Comparison of ENCODE assay signal across 25 cellular contexts in genomic region chr10:71025535-71025934, GRCh38.
DNase-seq lines count a peak whose midpoint lies in the region; ATAC-seq, FAIRE-seq and TF ChIP-seq lines count a peak whose summit lies in the region.
"Had no signal": no experiment of that assay in that cellular context is flagged by ENCODE, and none has a peak within 500 bp of the region (broad histone marks: within the 10 kb centered on the region; RNA-seq: fewer than 3 reads in every experiment).

No MANE protein-coding gene starts in this region.

- FAIRE-seq in RCC 7860 (lab: Jason Lieb, UNC): no peak
- FAIRE-seq: endometrium, H54 had no signal

- no peaks in the 10 kb centered on the region for H3K27me3 Mint-ChIP-seq in neural crest cell (ENCODE audit: low read depth)
- H3K27me3 Mint-ChIP-seq: activated CD4-positive, alpha-beta T cell treated with anti-CD3 and anti-CD28 coated beads, Interleukin-2, amount 10 ng/mL, durations not matched to agents 24 days and 14 days had no signal

- H3K4me3 Mint-ChIP-seq in neural crest cell: no peak overlapping the region
- H3K4me3 Mint-ChIP-seq: activated CD4-positive, alpha-beta T cell treated with anti-CD3 and anti-CD28 coated beads, Interleukin-2, amount 10 ng/mL, durations not matched to agents 24 days and 14 days; activated naive CD4-positive, alpha-beta T cell treated with anti-CD3 and anti-CD28 coated beads, Interleukin-2, amount 10 ng/mL, durations not matched to agents 7 days and 5 days; CD4-positive, alpha-beta memory T cell; dendritic cell treated with granulocyte-macrophage colony-stimulating factor and Interleukin-4, amounts not matched to agents 40 ng/mL and 50 ng/mL, for 4 days; stimulated activated naive CD8-positive, alpha-beta T cell treated with anti-CD3 and anti-CD28 coated beads, Interleukin-15, Interleukin-2, amounts not matched to agents 100 ng/mL and 50 ng/mL, for 24 hours had no signal

- no peaks in the 10 kb centered on the region for H3K4me1 Mint-ChIP-seq in neural crest cell
- H3K4me1 Mint-ChIP-seq: activated CD4-positive, alpha-beta T cell treated with anti-CD3 and anti-CD28 coated beads, Interleukin-2, amount 10 ng/mL, durations not matched to agents 24 days and 14 days; activated naive CD4-positive, alpha-beta T cell treated with anti-CD3 and anti-CD28 coated beads, Interleukin-2, amount 10 ng/mL, durations not matched to agents 7 days and 5 days; CD4-positive, alpha-beta memory T cell had no signal

- H3K36me3 ChIP-seq in HEK293 (ENCODE audit: control insufficient read depth in 2 of 2, insufficient read depth in 1 of 2, low read length in 2 of 2): no peaks in the 10 kb centered on the region
- H3K36me3 ChIP-seq: cardiac muscle cell, neutrophil, thyroid gland had no signal

- no peak overlapping the region for H3K27ac ChIP-seq in HEK293 (ENCODE audit: extremely low read depth, low read depth, low read length)
- H3K27ac ChIP-seq: cardiac muscle cell, neutrophil, thyroid gland, VCaP had no signal

- H3K4me3 ChIP-seq in HEK293 (ENCODE audit: low read depth, low read length) (no peak overlapping the region), epithelial cell of esophagus (ENCODE audit: low read length) (no peak overlapping the region)
- H3K4me3 ChIP-seq: cardiac muscle cell, thyroid gland had no signal

- H3K36me3 Mint-ChIP-seq in neural crest cell (ENCODE audit: low read depth): peaks cover 3% of the 10 kb centered on the region
- H3K36me3 Mint-ChIP-seq: activated naive CD4-positive, alpha-beta T cell treated with anti-CD3 and anti-CD28 coated beads, Interleukin-2, amount 10 ng/mL, durations not matched to agents 7 days and 5 days; CD4-positive, alpha-beta memory T cell had no signal

- H3K27ac Mint-ChIP-seq in neural crest cell (ENCODE audit: unreplicated experiment): peak overlapping the region; percentile 91
- H3K27ac Mint-ChIP-seq: activated CD4-positive, alpha-beta T cell treated with anti-CD3 and anti-CD28 coated beads, Interleukin-2, amount 10 ng/mL, durations not matched to agents 24 days and 14 days; activated naive CD4-positive, alpha-beta T cell treated with anti-CD3 and anti-CD28 coated beads, Interleukin-2, amount 10 ng/mL, durations not matched to agents 7 days and 5 days; dendritic cell treated with granulocyte-macrophage colony-stimulating factor and Interleukin-4, amounts not matched to agents 40 ng/mL and 50 ng/mL, for 4 days; progenitor cell of endocrine pancreas; stimulated activated naive CD8-positive, alpha-beta T cell treated with anti-CD3 and anti-CD28 coated beads, Interleukin-15, Interleukin-2, amounts not matched to agents 100 ng/mL and 50 ng/mL, for 24 hours had no signal

- POLR2A ChIA-PET in HEK293 (lab: Yijun Ruan, JAX): no interaction called here

- DNase-seq in RCC 7860 (ENCODE audit: low spot score): peak; percentile 32
- DNase-seq in epithelial cell of esophagus (ENCODE audit: low read depth): peak; percentile 54
- no peak for DNase-seq in neural crest cell (ENCODE audit: low read depth, low spot score)
- no peak for DNase-seq in activated CD4-positive, alpha-beta T cell treated with anti-CD3 and anti-CD28 coated beads, Interleukin-2, amount 50 U/mL, for 1 hour
- DNase-seq in DMS153 (lab: John Stamatoyannopoulos, UW): no peak
- DNase-seq: activated CD4-positive, alpha-beta T cell treated with anti-CD3 and anti-CD28 coated beads, Interleukin-2, amount 10 ng/mL, durations not matched to agents 24 days and 14 days; activated naive CD4-positive, alpha-beta T cell treated with anti-CD3 and anti-CD28 coated beads, Interleukin-2, amount 10 ng/mL, durations not matched to agents 7 days and 5 days; amygdala; CD4-positive, alpha-beta memory T cell; left cardiac atrium; mesenchymal stem cell; NCI-H2029 treated with DMSO at 0.1 percent for 48 hours; NCI-H446 treated with DMSO at 0.1 percent for 48 hours; SK-N-SH; thyroid gland had no signal

- no peaks in the 10 kb centered on the region for H3K9me3 ChIP-seq in HEK293 (ENCODE audit: control insufficient read depth, insufficient read depth, low read depth, low read length)
- H3K9me3 ChIP-seq: neutrophil, SK-N-SH, thyroid gland had no signal

- no peaks in the 10 kb centered on the region for H3K4me1 ChIP-seq in HEK293 (ENCODE audit: control insufficient read depth, insufficient read depth, low read length)
- H3K4me1 ChIP-seq: thyroid gland had no signal

- no peak for ATAC-seq in GM19324 (IDR thresholded peaks at IDR 0.05; ENCODE audit: low FRiP score, unreplicated experiment)
- ATAC-seq: left cardiac atrium had no signal

- TF ChIP-seq CTCF in HEK293 (tag by site-specific recombination; IDR thresholded peaks at IDR 0.05): no peak
- no peak for TF ChIP-seq CTCF in epithelial cell of esophagus (IDR thresholded peaks at IDR 0.05; ENCODE audit: insufficient read depth, low read depth, low read length, missing control alignments)
- no peak for TF ChIP-seq CTCF in neural crest cell (conservative IDR thresholded peaks at IDR 0.05)

- CTCF ChIA-PET in HEK293 (lab: Yijun Ruan, JAX): interaction anchor here (0.6 kb wide), 1 partner anchor 92 kb away, joined by 8 read pairs; no protein-coding TSS in a partner anchor

- H3K9me3 Mint-ChIP-seq in neural crest cell: peaks cover 7% of the 10 kb centered on the region
- H3K9me3 Mint-ChIP-seq: activated CD4-positive, alpha-beta T cell treated with anti-CD3 and anti-CD28 coated beads, Interleukin-2, amount 10 ng/mL, durations not matched to agents 24 days and 14 days; activated naive CD4-positive, alpha-beta T cell treated with anti-CD3 and anti-CD28 coated beads, Interleukin-2, amount 10 ng/mL, durations not matched to agents 7 days and 5 days; dendritic cell treated with granulocyte-macrophage colony-stimulating factor and Interleukin-4, amounts not matched to agents 40 ng/mL and 50 ng/mL, for 4 days had no signal

TF ChIP-seq in HEK293, 187 proteins besides CTCF, POLR2A, EP300 and RAD21 (continues in another document):
- TF ChIP-seq ZBTB21 (tag by site-specific recombination; IDR thresholded peaks at IDR 0.05): no peak
- TF ChIP-seq ZNF623 (tag by site-specific recombination; IDR thresholded peaks at IDR 0.05): no peak
- TF ChIP-seq ZNF645 (tag by site-specific recombination; IDR thresholded peaks at IDR 0.05): no peak
- 0 out of 2 replicates have a peak, but pooled peaks have one; percentile 54 for TF ChIP-seq SCRT1 (tag by site-specific recombination; IDR thresholded peaks at IDR 0.05; ENCODE audit: borderline replicate concordance)
- 0 out of 2 replicates have a peak, but pooled peaks have one; percentile 49 for TF ChIP-seq ZNF133 (tag by site-specific recombination; IDR thresholded peaks at IDR 0.05)
- no peak for TF ChIP-seq OVOL3 (tag by site-specific recombination; IDR thresholded peaks at IDR 0.05)
- no peak for TF ChIP-seq ZNF416 (tag by site-specific recombination; IDR thresholded peaks at IDR 0.05)
- no peak for TF ChIP-seq ZNF610 (tag by site-specific recombination; IDR thresholded peaks at IDR 0.05; ENCODE audit: borderline replicate concordance)
- TF ChIP-seq GLI4 (tag by site-specific recombination; IDR thresholded peaks at IDR 0.05): no peak
- no peak for TF ChIP-seq SALL2 (tag by site-specific recombination; IDR thresholded peaks at IDR 0.05; ENCODE audit: borderline replicate concordance)
- no peak for TF ChIP-seq ZNF624 (tag by site-specific recombination; IDR thresholded peaks at IDR 0.05)
- no peak for TF ChIP-seq ZNF692 (tag by site-specific recombination; IDR thresholded peaks at IDR 0.05)
- TF ChIP-seq SP3 (tag by site-specific recombination; IDR thresholded peaks at IDR 0.05): no peak
- 0 out of 2 replicates have a peak, but pooled peaks have one; percentile 16 for TF ChIP-seq ZNF366 (tag by site-specific recombination; conservative IDR thresholded peaks at IDR 0.05)
- TF ChIP-seq ZNF221 (tag by site-specific recombination; IDR thresholded peaks at IDR 0.05; ENCODE audit: borderline replicate concordance): no peak

Comparison
In these comparisons a context has a peak if more than half of its experiments do, and no peak if none do; other contexts are left out.
1. DNase-seq: peak in RCC 7860 (single experiment) and epithelial cell of esophagus (single experiment); none in neural crest cell (single experiment), activated CD4-positive, alpha-beta T cell treated with anti-CD3 and anti-CD28 coated beads, Interleukin-2, amount 50 U/mL, for 1 hour (single experiment) and DMS153 (single experiment).